Comparison of ENCODE assay signal across 7 cellular contexts in genomic region chr3:42061711-42062408, GRCh38. TPM values are rescaled to one million over a fixed set of nuclear protein-coding genes. Genes with fewer than 3 reads are reported as not detected.
DNase-seq lines count a peak whose midpoint lies in the region; TF ChIP-seq lines count a peak whose summit lies in the region.

No MANE protein-coding gene starts in this region.

- H3K9me3 ChIP-seq in HUES64 (ENCODE audit: insufficient read depth, low read depth, low read length) (no peaks in the 10 kb centered on the region), transverse colon (no peaks in the 10 kb centered on the region)

- intact Hi-C loops in transverse colon (cut with DNase I; ENCODE audit: low total_unique reads), result no loop called here
- intact Hi-C loops in activated T-helper 2 cell treated with anti-CD3 and anti-CD28 coated beads, Interferon-gamma antibody, Interleukin-2, Interleukin-4, amounts not matched to agents 10 μg/mL and 5 μg/mL and 100 μg/mL, durations not matched to agents 14 hours and 24 hours and 36 hours (cut with micrococcal nuclease), result no loop called here

- H3K4me1 Mint-ChIP-seq in activated T-helper 2 cell treated with anti-CD3 and anti-CD28 coated beads, Interferon-gamma antibody, Interleukin-2, Interleukin-4, amounts not matched to agents 10 μg/mL and 5 μg/mL and 100 μg/mL, durations not matched to agents 14 hours and 24 hours and 36 hours (ENCODE audit: low read depth), result peaks cover 11% of the 10 kb centered on the region

- no peak overlapping the region for H3K4me3 Mint-ChIP-seq in activated T-helper 2 cell treated with anti-CD3 and anti-CD28 coated beads, Interferon-gamma antibody, Interleukin-2, Interleukin-4, amounts not matched to agents 10 μg/mL and 5 μg/mL and 100 μg/mL, durations not matched to agents 14 hours and 24 hours and 36 hours (ENCODE audit: low read depth)

- H3K36me3 Mint-ChIP-seq in activated T-helper 2 cell treated with anti-CD3 and anti-CD28 coated beads, Interferon-gamma antibody, Interleukin-2, Interleukin-4, amounts not matched to agents 10 μg/mL and 5 μg/mL and 100 μg/mL, durations not matched to agents 14 hours and 24 hours and 36 hours (ENCODE audit: low read depth), result no peaks in the 10 kb centered on the region

- no peak overlapping the region for H3K9ac ChIP-seq in HUES64 (ENCODE audit: low read depth, low read length)

- no peak overlapping the region for H3K27ac Mint-ChIP-seq in activated T-helper 2 cell treated with anti-CD3 and anti-CD28 coated beads, Interferon-gamma antibody, Interleukin-2, Interleukin-4, amounts not matched to agents 10 μg/mL and 5 μg/mL and 100 μg/mL, durations not matched to agents 14 hours and 24 hours and 36 hours

- DNase-seq in astrocyte of the hippocampus (ENCODE audit: low read depth, low spot score) (peak; percentile 86), kidney glomerular epithelial cell (lab: John Stamatoyannopoulos, UW) (peak; percentile 62), transverse colon (peak; percentile 72), inferior parietal cortex (ENCODE audit: extremely low spot score) (no peak), DMS53 treated with DMSO at 0.1 percent for 48 hours (lab: John Stamatoyannopoulos, UW; ENCODE audit: unreplicated experiment) (no peak)
- no peak for DNase-seq in activated T-helper 2 cell treated with anti-CD3 and anti-CD28 coated beads, Interferon-gamma antibody, Interleukin-2, Interleukin-4, amounts not matched to agents 10 μg/mL and 5 μg/mL and 100 μg/mL, durations not matched to agents 14 hours and 24 hours and 36 hours (ENCODE audit: low spot score)

- H3K27ac ChIP-seq in HUES64 (ENCODE audit: low read depth, low read length) (peak overlapping the region; percentile 54; the same call in 1 of the 2 replicates), transverse colon (peak overlapping the region; percentile 65 to 81 (median 76))

- H3K4me1 ChIP-seq in HUES64 (ENCODE audit: insufficient read depth, low read length) (peaks cover 49% of the 10 kb centered on the region), transverse colon (peaks cover 20 to 77% (median 52%) of the 10 kb centered on the region in 4 donors)

- TF ChIP-seq POLR2A in transverse colon (IDR thresholded peaks at IDR 0.05), result no peak

- H3K4me3 ChIP-seq in HUES64 (ENCODE audit: low read length), result no peak overlapping the region
- H3K4me3 ChIP-seq in transverse colon, result no peak overlapping the region

- no peaks in the 10 kb centered on the region for H3K27me3 Mint-ChIP-seq in activated T-helper 2 cell treated with anti-CD3 and anti-CD28 coated beads, Interferon-gamma antibody, Interleukin-2, Interleukin-4, amounts not matched to agents 10 μg/mL and 5 μg/mL and 100 μg/mL, durations not matched to agents 14 hours and 24 hours and 36 hours (ENCODE audit: low read depth)

- H3K27me3 ChIP-seq in HUES64 (ENCODE audit: insufficient read depth, low read length), result no peaks in the 10 kb centered on the region
- H3K27me3 ChIP-seq in transverse colon, result no peaks in the 10 kb centered on the region

- no peak for TF ChIP-seq EP300 in transverse colon (IDR thresholded peaks at IDR 0.05; ENCODE audit: low read depth)

- H3K9me3 Mint-ChIP-seq in activated T-helper 2 cell treated with anti-CD3 and anti-CD28 coated beads, Interferon-gamma antibody, Interleukin-2, Interleukin-4, amounts not matched to agents 10 μg/mL and 5 μg/mL and 100 μg/mL, durations not matched to agents 14 hours and 24 hours and 36 hours, result no peaks in the 10 kb centered on the region

- 67% methylated on average over 6 of the region's 6 CpGs for WGBS in HUES64
- 44 to 50% methylated on average over 4 to 6 of the region's 6 CpGs for WGBS in transverse colon (ENCODE audit: low coverage in 1 of 2), 2 donors

- in situ Hi-C loops in transverse colon (cut with MboI; ENCODE audit: low pct_ligation_motif_present in 1 of 4, low pct_unique_long_range_greater_than_20kb in 1 of 4, low sequenced_read_pairs in 3 of 4), result no loop called here

- TF ChIP-seq CTCF in transverse colon (IDR thresholded peaks at IDR 0.05), result no peak

- no peaks in the 10 kb centered on the region for H3K36me3 ChIP-seq in HUES64 (ENCODE audit: insufficient read depth, low read length)
- no peaks in the 10 kb centered on the region for H3K36me3 ChIP-seq in transverse colon

RNA-seq across cellular contexts. Expression of gene TRAK1, which starts 29.3 kb away (rescaled TPM):
- polyA plus RNA-seq in HUES64 (2013, experiment 1 of 2), result 21.1 TPM
- polyA plus RNA-seq in HUES64 (2013, experiment 2 of 2), result 28.0 TPM
- total RNA-seq in transverse colon, result 100 to 1,000 TPM in 3 of 4 donors, 10 to 100 TPM in 1; 91.7 to 247 (median 115) TPM
- 37.8 and 40.9 TPM in 2 replicates for total RNA-seq in activated T-helper 2 cell treated with anti-CD3 and anti-CD28 coated beads, Interferon-gamma antibody, Interleukin-2, Interleukin-4, amounts not matched to agents 10 μg/mL and 5 μg/mL and 100 μg/mL, durations not matched to agents 14 hours and 24 hours and 36 hours

Comparison
In these comparisons a context has a peak if more than half of its experiments do, and no peak if none do; other contexts are left out.
1. DNase-seq: peak in astrocyte of the hippocampus (single experiment), kidney glomerular epithelial cell (single experiment) and transverse colon (single experiment); none in inferior parietal cortex (single experiment), activated T-helper 2 cell treated with anti-CD3 and anti-CD28 coated beads, Interferon-gamma antibody, Interleukin-2, Interleukin-4, amounts not matched to agents 10 μg/mL and 5 μg/mL and 100 μg/mL, durations not matched to agents 14 hours and 24 hours and 36 hours (single experiment) and DMS53 treated with DMSO at 0.1 percent for 48 hours (single experiment).